26 cellular contexts compared by ENCODE assay signal in the genomic region with DNA sequence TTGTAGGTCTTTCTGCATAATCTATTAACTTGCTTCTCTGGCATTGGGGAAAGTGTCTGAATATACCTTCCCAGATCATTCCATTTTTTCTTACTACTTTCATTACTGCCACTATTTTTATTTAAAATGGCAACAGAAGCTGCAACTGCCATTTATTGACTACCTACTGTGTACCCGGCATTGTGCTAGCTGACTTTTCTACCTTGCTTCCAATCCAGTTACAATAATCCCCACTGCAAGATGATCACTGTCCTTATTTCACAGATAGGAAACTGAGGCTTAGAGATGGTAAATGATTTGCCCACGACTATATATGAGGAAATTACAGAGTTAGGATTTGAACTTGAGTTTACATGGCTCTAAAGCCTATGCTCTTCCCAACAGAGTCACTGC.
DNase-seq lines count a peak whose midpoint lies in the region; ATAC-seq and TF ChIP-seq lines count a peak whose summit lies in the region.
"Had no signal": no experiment of that assay in that cellular context is flagged by ENCODE, and none has a peak within 500 bp of the region (broad histone marks: within the 10 kb centered on the region; RNA-seq: fewer than 3 reads in every experiment).

No MANE protein-coding gene starts in this region.

- peak overlapping the region; percentile 39 to 69 for H3K4me3 Mint-ChIP-seq in activated T-cell treated with anti-CD3 and anti-CD28 coated beads, Interleukin-2, amount 50 U/mL, for 72 hours
- H3K4me3 Mint-ChIP-seq in activated CD8-positive, alpha-beta T cell treated with anti-CD3 and anti-CD28 coated beads for 36 hours = peak overlapping the region; percentile 31
- peak overlapping the region; percentile 70 for H3K4me3 Mint-ChIP-seq in central memory CD8-positive, alpha-beta T cell
- no peak overlapping the region for H3K4me3 Mint-ChIP-seq in stimulated activated memory B cell treated with anti-CD40 and anti-IgM and Interleukin-4, amounts not matched to agents 10 μg/mL and 1 μg/mL and 100 μg/mL, for 72 hours
- H3K4me3 Mint-ChIP-seq: stimulated activated naive B cell treated with anti-CD40 and anti-IgM and Interleukin-4, amounts not matched to agents 10 μg/mL and 1 μg/mL and 100 μg/mL, for 72 hours had no signal

- TF ChIP-seq CTCF in DOHH2 (IDR thresholded peaks at IDR 0.05; ENCODE audit: low read depth, low read length, poor library complexity, severe bottlenecking) = no peak
- no peak for TF ChIP-seq CTCF in activated CD8-positive, alpha-beta T cell treated with anti-CD3 and anti-CD28 coated beads for 36 hours (IDR thresholded peaks at IDR 0.05)

- peak overlapping the region; percentile 100 for H3K27ac Mint-ChIP-seq in activated T-cell treated with anti-CD3 and anti-CD28 coated beads, Interleukin-2, amount 50 U/mL, for 72 hours
- peak overlapping the region; percentile 93 for H3K27ac Mint-ChIP-seq in activated CD8-positive, alpha-beta T cell treated with anti-CD3 and anti-CD28 coated beads for 36 hours
- peak overlapping the region; percentile 83 for H3K27ac Mint-ChIP-seq in central memory CD8-positive, alpha-beta T cell (ENCODE audit: low read depth)
- no peak overlapping the region for H3K27ac Mint-ChIP-seq in stimulated activated memory B cell treated with anti-CD40 and anti-IgM and Interleukin-4, amounts not matched to agents 10 μg/mL and 1 μg/mL and 100 μg/mL, for 72 hours
- H3K27ac Mint-ChIP-seq: immature natural killer cell; stimulated activated naive B cell treated with anti-CD40 and anti-IgM and Interleukin-4, amounts not matched to agents 10 μg/mL and 1 μg/mL and 100 μg/mL, for 72 hours had no signal

- H3K4me2 ChIP-seq in DOHH2 (ENCODE audit: low read length) = peak overlapping the region; percentile 86

- H3F3A ChIP-seq in DOHH2 (ENCODE audit: control insufficient read depth, insufficient read depth) = peaks cover 10% of the 10 kb centered on the region; the same call in 1 of the 2 replicates

- H3K9me3 Mint-ChIP-seq in activated T-cell treated with anti-CD3 and anti-CD28 coated beads, Interleukin-2, amount 50 U/mL, for 72 hours = peaks cover 3% of the 10 kb centered on the region in 2 donors
- peaks cover 1% of the 10 kb centered on the region for H3K9me3 Mint-ChIP-seq in activated CD8-positive, alpha-beta T cell treated with anti-CD3 and anti-CD28 coated beads for 36 hours
- H3K9me3 Mint-ChIP-seq in central memory CD8-positive, alpha-beta T cell = no peaks in the 10 kb centered on the region
- H3K9me3 Mint-ChIP-seq in stimulated activated memory B cell treated with anti-CD40 and anti-IgM and Interleukin-4, amounts not matched to agents 10 μg/mL and 1 μg/mL and 100 μg/mL, for 72 hours = no peaks in the 10 kb centered on the region
- H3K9me3 Mint-ChIP-seq: immature natural killer cell had no signal

- H3K4me1 Mint-ChIP-seq in activated T-cell treated with anti-CD3 and anti-CD28 coated beads, Interleukin-2, amount 50 U/mL, for 72 hours (ENCODE audit: low read depth) = no peaks in the 10 kb centered on the region
- H3K4me1 Mint-ChIP-seq in activated CD8-positive, alpha-beta T cell treated with anti-CD3 and anti-CD28 coated beads for 36 hours (ENCODE audit: low read depth) = peaks cover 67% of the 10 kb centered on the region
- H3K4me1 Mint-ChIP-seq in central memory CD8-positive, alpha-beta T cell = peaks cover 31% of the 10 kb centered on the region
- H3K4me1 Mint-ChIP-seq in stimulated activated memory B cell treated with anti-CD40 and anti-IgM and Interleukin-4, amounts not matched to agents 10 μg/mL and 1 μg/mL and 100 μg/mL, for 72 hours = peaks cover 16% of the 10 kb centered on the region

- no peak for DNase-seq in activated T-cell treated with anti-CD3 and anti-CD28 coated beads, Interleukin-2, amount 50 U/mL, for 72 hours
- no peak for DNase-seq in activated T-cell treated with anti-CD3 and anti-CD28 coated beads, Interleukin-2, amount 50 U/mL, for 48 hours
- no peak for DNase-seq in activated CD8-positive, alpha-beta T cell treated with anti-CD3 and anti-CD28 coated beads for 36 hours
- no peak for DNase-seq in central memory CD8-positive, alpha-beta T cell (ENCODE audit: low spot score in 2 of 2)
- no peak for DNase-seq in NCI-H128 (lab: John Stamatoyannopoulos, UW; ENCODE audit: unreplicated experiment)
- DNase-seq: BE2C; DMS53; GF-D8; hypothalamus; immature natural killer cell; left cardiac atrium; MG63; NCI-H1105; NCI-H524 treated with DMSO at 0.1 percent for 48 hours; PC-3; stimulated activated naive B cell treated with anti-CD40 and anti-IgM and Interleukin-4, amounts not matched to agents 10 μg/mL and 1 μg/mL and 100 μg/mL, for 72 hours; upper lobe of right lung had no signal

- peaks cover 53% of the 10 kb centered on the region for H3K4me1 ChIP-seq in DOHH2 (ENCODE audit: control insufficient read depth, low read length)
- H3K4me1 ChIP-seq: ascending aorta, BE2C, HAP-1, upper lobe of right lung had no signal

- H3K36me3 Mint-ChIP-seq in activated T-cell treated with anti-CD3 and anti-CD28 coated beads, Interleukin-2, amount 50 U/mL, for 72 hours (ENCODE audit: insufficient read depth in 2 of 2) = peaks cover 8 to 12% of the 10 kb centered on the region in 2 donors
- peaks cover 3% of the 10 kb centered on the region for H3K36me3 Mint-ChIP-seq in activated CD8-positive, alpha-beta T cell treated with anti-CD3 and anti-CD28 coated beads for 36 hours (ENCODE audit: low read depth)
- no peaks in the 10 kb centered on the region for H3K36me3 Mint-ChIP-seq in central memory CD8-positive, alpha-beta T cell (ENCODE audit: insufficient read depth)
- no peaks in the 10 kb centered on the region for H3K36me3 Mint-ChIP-seq in stimulated activated memory B cell treated with anti-CD40 and anti-IgM and Interleukin-4, amounts not matched to agents 10 μg/mL and 1 μg/mL and 100 μg/mL, for 72 hours
- H3K36me3 Mint-ChIP-seq: immature natural killer cell; stimulated activated naive B cell treated with anti-CD40 and anti-IgM and Interleukin-4, amounts not matched to agents 10 μg/mL and 1 μg/mL and 100 μg/mL, for 72 hours had no signal

- no peaks in the 10 kb centered on the region for H3K36me3 ChIP-seq in DOHH2 (ENCODE audit: control insufficient read depth, low read length)
- H3K36me3 ChIP-seq: ascending aorta, BE2C, HAP-1, MG63, upper lobe of right lung had no signal

- no peaks in the 10 kb centered on the region for H3K27me3 Mint-ChIP-seq in activated T-cell treated with anti-CD3 and anti-CD28 coated beads, Interleukin-2, amount 50 U/mL, for 72 hours (ENCODE audit: low read depth)
- H3K27me3 Mint-ChIP-seq in activated CD8-positive, alpha-beta T cell treated with anti-CD3 and anti-CD28 coated beads for 36 hours = no peaks in the 10 kb centered on the region
- H3K27me3 Mint-ChIP-seq in central memory CD8-positive, alpha-beta T cell = no peaks in the 10 kb centered on the region
- no peaks in the 10 kb centered on the region for H3K27me3 Mint-ChIP-seq in stimulated activated memory B cell treated with anti-CD40 and anti-IgM and Interleukin-4, amounts not matched to agents 10 μg/mL and 1 μg/mL and 100 μg/mL, for 72 hours
- H3K27me3 Mint-ChIP-seq: stimulated activated naive B cell treated with anti-CD40 and anti-IgM and Interleukin-4, amounts not matched to agents 10 μg/mL and 1 μg/mL and 100 μg/mL, for 72 hours had no signal

- intact Hi-C loops in activated CD8-positive, alpha-beta T cell treated with anti-CD3 and anti-CD28 coated beads for 36 hours (cut with micrococcal nuclease) = loop anchor here (2.0 to 5.0 kb wide), 2 partner anchors 15 to 46 kb away; no protein-coding TSS in a partner anchor

- no peaks in the 10 kb centered on the region for H3K9me3 ChIP-seq in DOHH2 (ENCODE audit: control insufficient read depth, insufficient read depth, low read length)
- H3K9me3 ChIP-seq: ascending aorta, BE2C, HAP-1, MG63, upper lobe of right lung had no signal

- H3K79me2 ChIP-seq in DOHH2 (ENCODE audit: control insufficient read depth, low read length) = no peaks in the 10 kb centered on the region

- H3K4me3 ChIP-seq in DOHH2 (ENCODE audit: low read length) = peak overlapping the region; percentile 67
- H3K4me3 ChIP-seq: ascending aorta, HAP-1, MG63, SK-N-MC, upper lobe of right lung had no signal

- H3K9me2 ChIP-seq in DOHH2 (replicated peaks; ENCODE audit: control insufficient read depth, low read length) = no peaks in the 10 kb centered on the region

- no peak for ATAC-seq in activated T-cell treated with anti-CD3 and anti-CD28 coated beads, Interleukin-2, amount 50 U/mL, for 72 hours (replicated peaks in 1 of 2)
- no peak for ATAC-seq in activated CD8-positive, alpha-beta T cell treated with anti-CD3 and anti-CD28 coated beads for 36 hours
- ATAC-seq in central memory CD8-positive, alpha-beta T cell (replicated peaks; ENCODE audit: extremely low read depth, poor library complexity, severe bottlenecking) = no peak
- no peak for ATAC-seq in HG02759 (IDR thresholded peaks at IDR 0.05; ENCODE audit: unreplicated experiment)
- ATAC-seq in stimulated activated memory B cell treated with anti-CD40 and anti-IgM and Interleukin-4, amounts not matched to agents 10 μg/mL and 1 μg/mL and 100 μg/mL, for 72 hours = no peak
- ATAC-seq: PC-3, upper lobe of right lung had no signal

- no peaks in the 10 kb centered on the region for H3K27me3 ChIP-seq in DOHH2 (ENCODE audit: control insufficient read depth, low read length)
- H3K27me3 ChIP-seq: ascending aorta, BE2C, MG63, upper lobe of right lung had no signal

- no peaks in the 10 kb centered on the region for H4K20me1 ChIP-seq in DOHH2 (ENCODE audit: control insufficient read depth, insufficient read depth, low read depth, low read length)

- POLR2A ChIA-PET in activated CD8-positive, alpha-beta T cell treated with anti-CD3 and anti-CD28 coated beads for 36 hours (lab: Charles Lee) = interaction anchor here (0.6 to 4.3 kb wide), 15 partner anchors 9 to 517 kb away, joined by 3 to 22 read pairs (median 4); partner anchors contain the start of genes BACH2 and MAP3K7

- peak overlapping the region; percentile 68; the same call in 1 of the 2 replicates for H3K27ac ChIP-seq in DOHH2 (ENCODE audit: low read depth, low read length)
- H3K27ac ChIP-seq: ascending aorta, epithelial cell of prostate, HL-60, KMS-11, SK-N-MC, upper lobe of right lung had no signal

- CTCF ChIA-PET in activated CD8-positive, alpha-beta T cell treated with anti-CD3 and anti-CD28 coated beads for 36 hours (lab: Charles Lee) = interaction anchor here (1.1 to 3.9 kb wide), 8 partner anchors 19 to 239 kb away, joined by 3 to 22 read pairs (median 10); no protein-coding TSS in a partner anchor
